12 cellular contexts compared by ENCODE assay signal in the genomic region with DNA sequence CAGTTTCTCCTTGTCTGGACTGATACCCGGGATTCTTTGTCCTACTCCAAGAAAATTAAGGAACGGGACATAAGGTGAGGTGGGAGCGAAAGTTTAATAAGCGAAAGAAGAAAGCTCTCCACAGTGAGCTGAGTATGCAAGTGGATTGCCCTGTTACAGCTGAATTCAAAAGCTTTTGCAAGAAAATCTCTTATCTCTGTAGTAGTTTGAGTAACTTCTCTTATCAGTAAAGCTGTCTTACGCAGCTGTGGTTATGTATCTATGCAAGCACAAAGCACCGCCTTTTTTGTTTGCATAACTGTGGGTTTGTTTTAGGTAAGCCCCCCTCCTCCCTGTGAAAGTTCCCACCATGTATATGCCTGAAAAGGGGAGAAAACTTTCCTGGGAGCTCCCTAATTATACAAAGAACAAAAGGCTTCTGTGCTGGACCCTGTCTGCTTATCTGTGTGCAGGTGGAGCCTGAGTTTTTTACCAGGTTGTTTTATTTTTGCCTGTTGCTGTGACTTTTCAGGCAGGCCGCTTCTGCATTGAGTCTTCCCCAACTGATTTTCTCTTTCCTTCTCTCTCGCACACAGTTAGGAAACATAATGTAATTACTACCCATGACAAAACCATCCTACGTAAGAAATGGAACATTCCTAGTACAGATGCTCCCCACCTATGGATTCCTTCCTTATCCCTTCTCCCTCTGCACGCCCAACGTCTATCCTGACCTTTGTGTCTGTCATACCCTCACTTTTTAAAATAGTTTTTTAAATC. TPM values are rescaled to one million over a fixed set of nuclear protein-coding genes. Genes with fewer than 3 reads are reported as not detected.
A peak's percentile ranks its signal among the peaks of the same experiment; 100 is the strongest.
DNase-seq lines count a peak whose midpoint lies in the region; ATAC-seq and TF ChIP-seq lines count a peak whose summit lies in the region.
"Had no signal": no experiment of that assay in that cellular context is flagged by ENCODE, and none has a peak within 500 bp of the region (broad histone marks: within the 10 kb centered on the region; RNA-seq: fewer than 3 reads in every experiment).

No MANE protein-coding gene starts in this region.

- no peak overlapping the region for H3K9ac ChIP-seq in neural progenitor cell
- H3K9ac ChIP-seq: KMS-11, parathyroid adenoma had no signal

- CTCF ChIA-PET in Caco-2 (lab: Charles Lee), result interaction anchor here (0.9 to 1.9 kb wide), 3 partner anchors 13 to 24 kb away, joined by 3 to 22 read pairs (median 11); no protein-coding TSS in a partner anchor

- H3K27me3 Mint-ChIP-seq in Caco-2 (ENCODE audit: insufficient read depth, unreplicated experiment) (no peaks in the 10 kb centered on the region), endothelial cell (ENCODE audit: unreplicated experiment) (peaks cover 3% of the 10 kb centered on the region), neural progenitor cell (ENCODE audit: insufficient read depth, low read depth) (peaks cover 28% of the 10 kb centered on the region)

- H3K4me1 ChIP-seq in Caco-2 (peaks cover 18% of the 10 kb centered on the region), neural progenitor cell (peaks cover 30% of the 10 kb centered on the region)
- H3K4me1 ChIP-seq: parathyroid adenoma had no signal

- ATAC-seq in GM21619 (IDR thresholded peaks at IDR 0.05; ENCODE audit: unreplicated experiment), result no peak

- no peak overlapping the region for H3K27ac ChIP-seq in neural progenitor cell
- H3K27ac ChIP-seq: KMS-11, parathyroid adenoma had no signal

- BruUV-seq in Caco-2 (replicated peaks; lab: Mats Ljungman, UMichigan), result no TSS peak

- intact Hi-C loops in Caco-2 (cut with micrococcal nuclease; ENCODE audit: unreplicated experiment), result loop anchor here (1.0 to 5.0 kb wide), 3 partner anchors 12 to 131 kb away; no protein-coding TSS in a partner anchor

- H3K36me3 ChIP-seq in Caco-2 (ENCODE audit: control insufficient read depth, insufficient read depth, low read length) (peaks cover 1% of the 10 kb centered on the region; the same call in 1 of the 2 replicates), neural progenitor cell (no peaks in the 10 kb centered on the region)

- peak overlapping the region; percentile 95 for H2AFZ ChIP-seq in neural progenitor cell (replicated peaks)

- H3K4me3 ChIP-seq in Caco-2 (ENCODE audit: low read depth, low read length), result no peak overlapping the region; the same call in 1 of the 2 replicates
- peak overlapping the region; percentile 74 for H3K4me3 ChIP-seq in neural progenitor cell

- TF ChIP-seq CTCF in Caco-2 (IDR thresholded peaks at IDR 0.05; ENCODE audit: insufficient read depth in 1 of 2, low read depth in 1 of 2, low read length in 1 of 2, severe bottlenecking in 1 of 2, unreplicated experiment in 1 of 2) (no peak), endothelial cell (IDR thresholded peaks at IDR 0.05; ENCODE audit: unreplicated experiment) (no peak), neural progenitor cell (IDR thresholded peaks at IDR 0.05) (no peak)

- H3K27me3 ChIP-seq in Caco-2 (replicated peaks; ENCODE audit: control insufficient read depth, insufficient read depth, low read length) (no peaks in the 10 kb centered on the region), neural progenitor cell (peaks cover 29% of the 10 kb centered on the region)

- peaks cover 31% of the 10 kb centered on the region for H3F3A ChIP-seq in neural progenitor cell (ENCODE audit: low read depth)

- peaks cover 6% of the 10 kb centered on the region for H4K20me1 ChIP-seq in neural progenitor cell (ENCODE audit: low read depth)

- H3K9me3 ChIP-seq in Caco-2, result peaks cover 20% of the 10 kb centered on the region
- no peaks in the 10 kb centered on the region for H3K9me3 ChIP-seq in neural progenitor cell (ENCODE audit: low read depth)

- DNase-seq in Caco-2 (peak; percentile 84 to 85), NCI-H526 treated with DMSO at 0.1 percent for 48 hours (lab: John Stamatoyannopoulos, UW) (peak; percentile 61), endothelial cell (ENCODE audit: low spot score) (no peak), neural progenitor cell (ENCODE audit: low spot score) (peak; percentile 13)
- no peak for DNase-seq in activated effector memory CD4-positive, alpha-beta T cell treated with anti-CD3 and anti-CD28 coated beads, Interleukin-2, amount 50 U/mL, for 16 hours
- no peak for DNase-seq in activated CD8-positive, alpha-beta memory T cell treated with anti-CD3 and anti-CD28 coated beads, Interleukin-2, amount 50 U/mL, for 4 hours
- DNase-seq in stimulated activated CD4-positive, alpha-beta T cell treated with anti-CD3 and anti-CD28 coated beads, Interleukin-4, amount 100 ng/mL, for 4 hours, result no peak

- no peaks in the 10 kb centered on the region for H3K79me2 ChIP-seq in neural progenitor cell (ENCODE audit: low read depth)
- H3K79me2 ChIP-seq: parathyroid adenoma had no signal

- H3K9me3 Mint-ChIP-seq in Caco-2 (ENCODE audit: unreplicated experiment) (peaks cover 28% of the 10 kb centered on the region), endothelial cell (ENCODE audit: unreplicated experiment) (no peaks in the 10 kb centered on the region), neural progenitor cell (peaks cover 3% of the 10 kb centered on the region)

- H3K27ac Mint-ChIP-seq in Caco-2 (ENCODE audit: unreplicated experiment), result peak overlapping the region; percentile 89
- no peak overlapping the region for H3K27ac Mint-ChIP-seq in endothelial cell (ENCODE audit: unreplicated experiment)
- no peak overlapping the region for H3K27ac Mint-ChIP-seq in neural progenitor cell

- peaks cover 18% of the 10 kb centered on the region for H3K4me1 Mint-ChIP-seq in Caco-2 (ENCODE audit: low read depth, unreplicated experiment)
- H3K4me1 Mint-ChIP-seq in endothelial cell (ENCODE audit: unreplicated experiment), result peaks cover 14% of the 10 kb centered on the region
- H3K4me1 Mint-ChIP-seq in neural progenitor cell, result peaks cover 15% of the 10 kb centered on the region

- peaks cover 7% of the 10 kb centered on the region for H3K36me3 Mint-ChIP-seq in Caco-2 (ENCODE audit: insufficient read depth, unreplicated experiment)
- no peaks in the 10 kb centered on the region for H3K36me3 Mint-ChIP-seq in endothelial cell (ENCODE audit: low read depth, unreplicated experiment)
- no peaks in the 10 kb centered on the region for H3K36me3 Mint-ChIP-seq in neural progenitor cell

- H3K4me2 ChIP-seq in neural progenitor cell, result peak overlapping the region; percentile 96
- H3K4me2 ChIP-seq: KMS-11 had no signal

- POLR2A ChIA-PET in Caco-2 (lab: Charles Lee), result interaction anchor here (0.6 kb wide), 1 partner anchor 8 kb away, joined by 3 read pairs; no protein-coding TSS in a partner anchor

- peak overlapping the region; percentile 78 for H3K4me3 Mint-ChIP-seq in Caco-2 (ENCODE audit: unreplicated experiment)
- H3K4me3 Mint-ChIP-seq in endothelial cell (ENCODE audit: unreplicated experiment), result peak overlapping the region; percentile 32
- H3K4me3 Mint-ChIP-seq in neural progenitor cell, result peak overlapping the region; percentile 86

RNA-seq across cellular contexts. Expression of gene PLAAT5, which starts 0.8 kb away (rescaled TPM):
- total RNA-seq in Caco-2 (2022) (1.2 and 2.3 TPM in 2 replicates), endothelial cell (ENCODE audit: unreplicated experiment) (3.8 TPM), neural progenitor cell (ENCODE audit: low replicate concordance) (0.77 TPM in 1 of 2 replicates, not detected in the other)
- total RNA-seq: bronchial epithelial cell, Daoy had no signal

RNA-seq across cellular contexts. Expression of gene LGALS12, which starts 14.1 kb away (rescaled TPM):
- total RNA-seq in Caco-2 (2022) (not detected in 2 replicates), endothelial cell (ENCODE audit: unreplicated experiment) (0.67 TPM), neural progenitor cell (ENCODE audit: low replicate concordance) (not detected in 2 replicates)
- total RNA-seq: bronchial epithelial cell, Daoy had no signal

RNA-seq across cellular contexts. Expression of gene PLAAT4, which starts 44.8 kb away (rescaled TPM):
- total RNA-seq in Caco-2 (2022), result 1.2 TPM in 2 replicates
- not detected for total RNA-seq in endothelial cell (ENCODE audit: unreplicated experiment)
- total RNA-seq in neural progenitor cell (ENCODE audit: low replicate concordance), result not detected in 2 replicates

Comparison
In these comparisons a context has a peak if more than half of its experiments do, and no peak if none do; other contexts are left out.
1. DNase-seq: peak in Caco-2 (2 of 2), NCI-H526 treated with DMSO at 0.1 percent for 48 hours (single experiment) and neural progenitor cell (single experiment); none in endothelial cell (single experiment), activated effector memory CD4-positive, alpha-beta T cell treated with anti-CD3 and anti-CD28 coated beads, Interleukin-2, amount 50 U/mL, for 16 hours (single experiment), activated CD8-positive, alpha-beta memory T cell treated with anti-CD3 and anti-CD28 coated beads, Interleukin-2, amount 50 U/mL, for 4 hours (single experiment) and stimulated activated CD4-positive, alpha-beta T cell treated with anti-CD3 and anti-CD28 coated beads, Interleukin-4, amount 100 ng/mL, for 4 hours (0 of 2).
2. H3K4me3 Mint-ChIP-seq: peak in every context shown above with its lines; median percentile 86 in neural progenitor cell; 78 in Caco-2; 32 in endothelial cell.